ENCODE assay signal across 11 cellular contexts in genomic region chr10:46558411-46559185, GRCh38. TPM values are rescaled to one million over a fixed set of nuclear protein-coding genes. Genes with fewer than 3 reads are reported as not detected.
A peak's percentile ranks its signal among the peaks of the same experiment; 100 is the strongest.
DNase-seq lines count a peak whose midpoint lies in the region; ATAC-seq and TF ChIP-seq lines count a peak whose summit lies in the region.
"Had no signal": no experiment of that assay in that cellular context is flagged by ENCODE, and none has a peak within 500 bp of the region (broad histone marks: within the 10 kb centered on the region; RNA-seq: fewer than 3 reads in every experiment).

No MANE protein-coding gene starts in this region.

- H3K27ac ChIP-seq in brain microvascular endothelial cell: no peak overlapping the region

- no peak for ATAC-seq in sciatic nerve
- ATAC-seq in activated T-helper 17 cell treated with anti-CD3 and anti-CD28 coated beads, Interleukin-2, amount 50 U/mL, for 72 hours (replicated peaks): no peak
- ATAC-seq: PC-3 had no signal

- no peak overlapping the region for H3K4me3 Mint-ChIP-seq in activated CD4-positive, alpha-beta T cell treated with anti-CD3 and anti-CD28 coated beads, Interleukin-2, amount 10 ng/mL, durations not matched to agents 7 days and 5 days
- H3K4me3 Mint-ChIP-seq in activated CD4-positive, alpha-beta T cell treated with anti-CD3 and anti-CD28 coated beads, Interleukin-2, amount 10 ng/mL, durations not matched to agents 24 days and 14 days: no peak overlapping the region
- H3K4me3 Mint-ChIP-seq in activated T-helper 17 cell treated with anti-CD3 and anti-CD28 coated beads, Interleukin-2, amount 50 U/mL, for 72 hours: no peak overlapping the region

- no peaks in the 10 kb centered on the region for H3K36me3 ChIP-seq in brain microvascular endothelial cell (replicated peaks)

- intact Hi-C loops in activated CD4-positive, alpha-beta T cell treated with anti-CD3 and anti-CD28 coated beads, Interleukin-2, amount 10 ng/mL, durations not matched to agents 24 days and 14 days (cut with micrococcal nuclease): no loop called here
- intact Hi-C loops in sciatic nerve (cut with DNase I): no loop called here

- POLR2A ChIA-PET in activated CD4-positive, alpha-beta T cell treated with anti-CD3 and anti-CD28 coated beads, Interleukin-2, amount 10 ng/mL, durations not matched to agents 7 days and 5 days (lab: Charles Lee): no interaction called here

- CTCF ChIA-PET in activated CD4-positive, alpha-beta T cell treated with anti-CD3 and anti-CD28 coated beads, Interleukin-2, amount 10 ng/mL, durations not matched to agents 7 days and 5 days (lab: Charles Lee): interaction anchor here (0.9 kb wide), 1 partner anchor 14 kb away, joined by 3 read pairs; no protein-coding TSS in a partner anchor

- DNase-seq in activated CD4-positive, alpha-beta T cell treated with anti-CD3 and anti-CD28 coated beads, Interleukin-2, amount 10 ng/mL, durations not matched to agents 7 days and 5 days: peak; percentile 6
- no peak for DNase-seq in activated CD4-positive, alpha-beta T cell treated with anti-CD3 and anti-CD28 coated beads, Interleukin-2, amount 10 ng/mL, durations not matched to agents 24 days and 14 days
- DNase-seq in NCI-H510A (lab: John Stamatoyannopoulos, UW): peak; percentile 53
- peak; percentile 57 for DNase-seq in islet precursor cell
- DNase-seq in sciatic nerve (ENCODE audit: low spot score): peak; percentile 60
- no peak for DNase-seq in KBM-7
- DNase-seq in brain microvascular endothelial cell: no peak
- DNase-seq: PC-3 had no signal

- H3K27ac Mint-ChIP-seq in activated CD4-positive, alpha-beta T cell treated with anti-CD3 and anti-CD28 coated beads, Interleukin-2, amount 10 ng/mL, durations not matched to agents 7 days and 5 days: no peak overlapping the region
- no peak overlapping the region for H3K27ac Mint-ChIP-seq in activated CD4-positive, alpha-beta T cell treated with anti-CD3 and anti-CD28 coated beads, Interleukin-2, amount 10 ng/mL, durations not matched to agents 24 days and 14 days
- no peak overlapping the region for H3K27ac Mint-ChIP-seq in activated T-helper 17 cell treated with anti-CD3 and anti-CD28 coated beads, Interleukin-2, amount 50 U/mL, for 72 hours

- in situ Hi-C loops in KBM-7 (cut with MboI; ENCODE audit: low pct_unique_long_range_greater_than_20kb, low sequenced_read_pairs): no loop called here
- in situ Hi-C loops in brain microvascular endothelial cell (cut with HindIII; ENCODE audit: low pct_ligation_motif_present, low sequenced_read_pairs): no loop called here

- no peaks in the 10 kb centered on the region for H3K36me3 Mint-ChIP-seq in activated CD4-positive, alpha-beta T cell treated with anti-CD3 and anti-CD28 coated beads, Interleukin-2, amount 10 ng/mL, durations not matched to agents 7 days and 5 days (ENCODE audit: low read depth)
- H3K36me3 Mint-ChIP-seq in activated CD4-positive, alpha-beta T cell treated with anti-CD3 and anti-CD28 coated beads, Interleukin-2, amount 10 ng/mL, durations not matched to agents 24 days and 14 days (ENCODE audit: low read depth): no peaks in the 10 kb centered on the region
- no peaks in the 10 kb centered on the region for H3K36me3 Mint-ChIP-seq in activated T-helper 17 cell treated with anti-CD3 and anti-CD28 coated beads, Interleukin-2, amount 50 U/mL, for 72 hours (ENCODE audit: low read depth)

- peaks cover 5% of the 10 kb centered on the region for H3K4me1 Mint-ChIP-seq in activated CD4-positive, alpha-beta T cell treated with anti-CD3 and anti-CD28 coated beads, Interleukin-2, amount 10 ng/mL, durations not matched to agents 7 days and 5 days
- H3K4me1 Mint-ChIP-seq in activated CD4-positive, alpha-beta T cell treated with anti-CD3 and anti-CD28 coated beads, Interleukin-2, amount 10 ng/mL, durations not matched to agents 24 days and 14 days: peaks cover 2% of the 10 kb centered on the region
- peaks cover 4% of the 10 kb centered on the region for H3K4me1 Mint-ChIP-seq in activated T-helper 17 cell treated with anti-CD3 and anti-CD28 coated beads, Interleukin-2, amount 50 U/mL, for 72 hours

- H3K9me3 Mint-ChIP-seq in activated CD4-positive, alpha-beta T cell treated with anti-CD3 and anti-CD28 coated beads, Interleukin-2, amount 10 ng/mL, durations not matched to agents 7 days and 5 days: no peaks in the 10 kb centered on the region
- H3K9me3 Mint-ChIP-seq in activated CD4-positive, alpha-beta T cell treated with anti-CD3 and anti-CD28 coated beads, Interleukin-2, amount 10 ng/mL, durations not matched to agents 24 days and 14 days: no peaks in the 10 kb centered on the region
- no peaks in the 10 kb centered on the region for H3K9me3 Mint-ChIP-seq in activated T-helper 17 cell treated with anti-CD3 and anti-CD28 coated beads, Interleukin-2, amount 50 U/mL, for 72 hours

- no peak for TF ChIP-seq CTCF in brain microvascular endothelial cell (IDR thresholded peaks at IDR 0.05; ENCODE audit: low read depth, low read length, missing control alignments)

- peaks cover 60% of the 10 kb centered on the region for H3K27me3 ChIP-seq in brain microvascular endothelial cell (replicated peaks)

- H3K27me3 Mint-ChIP-seq in activated CD4-positive, alpha-beta T cell treated with anti-CD3 and anti-CD28 coated beads, Interleukin-2, amount 10 ng/mL, durations not matched to agents 7 days and 5 days: no peaks in the 10 kb centered on the region
- no peaks in the 10 kb centered on the region for H3K27me3 Mint-ChIP-seq in activated CD4-positive, alpha-beta T cell treated with anti-CD3 and anti-CD28 coated beads, Interleukin-2, amount 10 ng/mL, durations not matched to agents 24 days and 14 days
- H3K27me3 Mint-ChIP-seq in activated T-helper 17 cell treated with anti-CD3 and anti-CD28 coated beads, Interleukin-2, amount 50 U/mL, for 72 hours: peaks cover 5% of the 10 kb centered on the region

- no peak overlapping the region for H3K4me3 ChIP-seq in brain microvascular endothelial cell (ENCODE audit: low read depth, low read length)

RNA-seq across cellular contexts. Expression of gene GPRIN2, which starts 2.1 kb away (rescaled TPM):
- total RNA-seq in activated CD4-positive, alpha-beta T cell treated with anti-CD3 and anti-CD28 coated beads, Interleukin-2, amount 10 ng/mL, durations not matched to agents 7 days and 5 days: not detected
- not detected in 2 replicates for total RNA-seq in activated CD4-positive, alpha-beta T cell treated with anti-CD3 and anti-CD28 coated beads, Interleukin-2, amount 10 ng/mL, durations not matched to agents 24 days and 14 days
- total RNA-seq in sciatic nerve: 2.0 TPM
- not detected for total RNA-seq in activated T-helper 17 cell treated with anti-CD3 and anti-CD28 coated beads, Interleukin-2, amount 50 U/mL, for 72 hours
- total RNA-seq: subcutaneous adipose tissue; T-helper 1 cell treated with Interleukin-12 subunit alpha and Interleukin-12 subunit beta and Interleukin-4 antibody, amounts not matched to agents 30 ng/mL and 1 ng/mL, for 36 hours had no signal

RNA-seq across cellular contexts. Expression of gene SYT15, which starts 20.3 kb away (rescaled TPM):
- total RNA-seq in activated CD4-positive, alpha-beta T cell treated with anti-CD3 and anti-CD28 coated beads, Interleukin-2, amount 10 ng/mL, durations not matched to agents 7 days and 5 days: 1 to 10 TPM in 1 of 2 experiments, under 1 TPM in 1; 0.79 to 1.2 TPM
- total RNA-seq in activated CD4-positive, alpha-beta T cell treated with anti-CD3 and anti-CD28 coated beads, Interleukin-2, amount 10 ng/mL, durations not matched to agents 24 days and 14 days: 1.3 and 1.8 TPM in 2 replicates
- total RNA-seq in sciatic nerve: 17.1 TPM
- total RNA-seq in activated T-helper 17 cell treated with anti-CD3 and anti-CD28 coated beads, Interleukin-2, amount 50 U/mL, for 72 hours: under 1 TPM; 0.37 to 0.56 TPM
- total RNA-seq: PC-3 had no signal

Comparison
In these comparisons a context has a peak if more than half of its experiments do, and no peak if none do; other contexts are left out.
1. DNase-seq: peak in activated CD4-positive, alpha-beta T cell treated with anti-CD3 and anti-CD28 coated beads, Interleukin-2, amount 10 ng/mL, durations not matched to agents 7 days and 5 days (single experiment), NCI-H510A (single experiment), islet precursor cell (single experiment) and sciatic nerve (single experiment); none in activated CD4-positive, alpha-beta T cell treated with anti-CD3 and anti-CD28 coated beads, Interleukin-2, amount 10 ng/mL, durations not matched to agents 24 days and 14 days (single experiment), KBM-7 (single experiment) and brain microvascular endothelial cell (single experiment).